Comparison of ENCODE assay signal across 2 cellular contexts in the genomic region with DNA sequence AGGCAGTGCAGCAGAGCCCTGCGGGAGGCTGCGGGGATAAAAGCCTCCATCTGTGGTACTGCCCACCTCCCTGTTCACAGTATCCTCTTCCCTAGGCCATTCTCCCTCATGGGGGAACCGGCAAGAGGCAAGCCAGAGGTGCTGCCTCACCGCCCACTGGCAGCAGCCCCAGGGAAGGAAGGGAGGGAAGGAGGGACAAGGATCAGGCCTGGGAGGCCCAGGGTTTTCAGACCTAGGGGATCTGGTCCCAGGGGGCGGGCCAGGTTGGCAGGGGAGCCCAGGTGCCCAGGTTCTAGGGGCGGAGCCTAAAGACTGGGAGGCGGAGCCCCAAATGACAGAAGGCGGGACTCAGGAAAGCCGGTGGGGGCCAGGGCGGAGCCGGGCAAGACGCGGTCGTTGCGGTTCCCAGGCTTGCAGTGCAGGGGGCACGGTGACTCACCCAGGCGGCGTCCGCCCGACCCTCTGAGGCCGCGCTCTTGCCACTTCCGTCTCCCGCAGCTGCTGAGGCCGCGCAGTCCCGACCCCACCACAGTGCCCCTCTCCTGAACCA.
TF ChIP-seq lines count a peak whose summit lies in the region.

No MANE protein-coding gene starts in this region.

TF ChIP-seq in SK-N-SH, 30 proteins besides CTCF, POLR2A, EP300 and RAD21 (continued from another document):
- TF ChIP-seq, protein P1, sequence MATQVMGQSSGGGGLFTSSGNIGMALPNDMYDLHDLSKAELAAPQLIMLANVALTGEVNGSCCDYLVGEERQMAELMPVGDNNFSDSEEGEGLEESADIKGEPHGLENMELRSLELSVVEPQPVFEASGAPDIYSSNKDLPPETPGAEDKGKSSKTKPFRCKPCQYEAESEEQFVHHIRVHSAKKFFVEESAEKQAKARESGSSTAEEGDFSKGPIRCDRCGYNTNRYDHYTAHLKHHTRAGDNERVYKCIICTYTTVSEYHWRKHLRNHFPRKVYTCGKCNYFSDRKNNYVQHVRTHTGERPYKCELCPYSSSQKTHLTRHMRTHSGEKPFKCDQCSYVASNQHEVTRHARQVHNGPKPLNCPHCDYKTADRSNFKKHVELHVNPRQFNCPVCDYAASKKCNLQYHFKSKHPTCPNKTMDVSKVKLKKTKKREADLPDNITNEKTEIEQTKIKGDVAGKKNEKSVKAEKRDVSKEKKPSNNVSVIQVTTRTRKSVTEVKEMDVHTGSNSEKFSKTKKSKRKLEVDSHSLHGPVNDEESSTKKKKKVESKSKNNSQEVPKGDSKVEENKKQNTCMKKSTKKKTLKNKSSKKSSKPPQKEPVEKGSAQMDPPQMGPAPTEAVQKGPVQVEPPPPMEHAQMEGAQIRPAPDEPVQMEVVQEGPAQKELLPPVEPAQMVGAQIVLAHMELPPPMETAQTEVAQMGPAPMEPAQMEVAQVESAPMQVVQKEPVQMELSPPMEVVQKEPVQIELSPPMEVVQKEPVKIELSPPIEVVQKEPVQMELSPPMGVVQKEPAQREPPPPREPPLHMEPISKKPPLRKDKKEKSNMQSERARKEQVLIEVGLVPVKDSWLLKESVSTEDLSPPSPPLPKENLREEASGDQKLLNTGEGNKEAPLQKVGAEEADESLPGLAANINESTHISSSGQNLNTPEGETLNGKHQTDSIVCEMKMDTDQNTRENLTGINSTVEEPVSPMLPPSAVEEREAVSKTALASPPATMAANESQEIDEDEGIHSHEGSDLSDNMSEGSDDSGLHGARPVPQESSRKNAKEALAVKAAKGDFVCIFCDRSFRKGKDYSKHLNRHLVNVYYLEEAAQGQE (IDR thresholded peaks at IDR 0.05; ENCODE audit: low read depth, low read length): no peak
- TF ChIP-seq RXRA (IDR thresholded peaks at IDR 0.05; ENCODE audit: borderline replicate concordance, low read depth) (no peak), GATA2 (CRISPR knock-in tag; IDR thresholded peaks at IDR 0.05) (no peak), TAF1 (IDR thresholded peaks at IDR 0.05; ENCODE audit: borderline replicate concordance, low read depth, low read length) (peak; percentile 64; the same call in 1 of the 2 replicates), YY1 (IDR thresholded peaks at IDR 0.05; ENCODE audit: low read depth) (no peak), RFX5 (IDR thresholded peaks at IDR 0.05; ENCODE audit: low read length) (no peak), SMC3 (IDR thresholded peaks at IDR 0.05; ENCODE audit: low read depth, low read length) (no peak), FOXJ3 (CRISPR knock-in tag; IDR thresholded peaks at IDR 0.05) (no peak), NRF1 (IDR thresholded peaks at IDR 0.05; ENCODE audit: low read depth, low read length) (peak; percentile 32; the same call in 1 of the 2 replicates), ELF1 (IDR thresholded peaks at IDR 0.05) (peak; percentile 82), FOXM1 (IDR thresholded peaks at IDR 0.05; ENCODE audit: low read depth) (no peak), NFIC (IDR thresholded peaks at IDR 0.05; ENCODE audit: borderline replicate concordance) (no peak), CHD2 (IDR thresholded peaks at IDR 0.05; ENCODE audit: low read length, partially characterized antibody) (no peak), FOSL2 (IDR thresholded peaks at IDR 0.05; ENCODE audit: borderline replicate concordance, low read depth) (peak; percentile 67; the same call in 1 of the 2 replicates), RCOR1 (IDR thresholded peaks at IDR 0.05; ENCODE audit: low read length) (no peak), MXI1 (IDR thresholded peaks at IDR 0.05; ENCODE audit: low read depth, low read length) (no peak), POLR2AphosphoS5 (IDR thresholded peaks at IDR 0.05; ENCODE audit: low read depth, low read length) (no peak), MEF2A (IDR thresholded peaks at IDR 0.05; ENCODE audit: borderline replicate concordance, low read depth) (no peak), TCF12 (IDR thresholded peaks at IDR 0.05) (0 out of 2 replicates have a peak, but pooled peaks have one; percentile 8), EZH2phosphoT487 (IDR thresholded peaks at IDR 0.05; ENCODE audit: borderline replicate concordance, low read depth) (no peak), GABPA (IDR thresholded peaks at IDR 0.05; ENCODE audit: low read depth) (no peak), TEAD4 (IDR thresholded peaks at IDR 0.05; ENCODE audit: borderline replicate concordance, insufficient read depth) (no peak)
- TF ChIP-seq, protein P2, sequence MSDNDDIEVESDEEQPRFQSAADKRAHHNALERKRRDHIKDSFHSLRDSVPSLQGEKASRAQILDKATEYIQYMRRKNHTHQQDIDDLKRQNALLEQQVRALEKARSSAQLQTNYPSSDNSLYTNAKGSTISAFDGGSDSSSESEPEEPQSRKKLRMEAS (IDR thresholded peaks at IDR 0.05; ENCODE audit: low read depth): no peak
- TF ChIP-seq, protein P3, sequence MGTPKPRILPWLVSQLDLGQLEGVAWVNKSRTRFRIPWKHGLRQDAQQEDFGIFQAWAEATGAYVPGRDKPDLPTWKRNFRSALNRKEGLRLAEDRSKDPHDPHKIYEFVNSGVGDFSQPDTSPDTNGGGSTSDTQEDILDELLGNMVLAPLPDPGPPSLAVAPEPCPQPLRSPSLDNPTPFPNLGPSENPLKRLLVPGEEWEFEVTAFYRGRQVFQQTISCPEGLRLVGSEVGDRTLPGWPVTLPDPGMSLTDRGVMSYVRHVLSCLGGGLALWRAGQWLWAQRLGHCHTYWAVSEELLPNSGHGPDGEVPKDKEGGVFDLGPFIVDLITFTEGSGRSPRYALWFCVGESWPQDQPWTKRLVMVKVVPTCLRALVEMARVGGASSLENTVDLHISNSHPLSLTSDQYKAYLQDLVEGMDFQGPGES (IDR thresholded peaks at IDR 0.05; ENCODE audit: low read depth, low read length): no peak
- TF ChIP-seq, protein P4, sequence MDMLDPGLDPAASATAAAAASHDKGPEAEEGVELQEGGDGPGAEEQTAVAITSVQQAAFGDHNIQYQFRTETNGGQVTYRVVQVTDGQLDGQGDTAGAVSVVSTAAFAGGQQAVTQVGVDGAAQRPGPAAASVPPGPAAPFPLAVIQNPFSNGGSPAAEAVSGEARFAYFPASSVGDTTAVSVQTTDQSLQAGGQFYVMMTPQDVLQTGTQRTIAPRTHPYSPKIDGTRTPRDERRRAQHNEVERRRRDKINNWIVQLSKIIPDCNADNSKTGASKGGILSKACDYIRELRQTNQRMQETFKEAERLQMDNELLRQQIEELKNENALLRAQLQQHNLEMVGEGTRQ (IDR thresholded peaks at IDR 0.05; ENCODE audit: borderline replicate concordance, low read depth, low read length): no peak
- TF ChIP-seq, protein P5, sequence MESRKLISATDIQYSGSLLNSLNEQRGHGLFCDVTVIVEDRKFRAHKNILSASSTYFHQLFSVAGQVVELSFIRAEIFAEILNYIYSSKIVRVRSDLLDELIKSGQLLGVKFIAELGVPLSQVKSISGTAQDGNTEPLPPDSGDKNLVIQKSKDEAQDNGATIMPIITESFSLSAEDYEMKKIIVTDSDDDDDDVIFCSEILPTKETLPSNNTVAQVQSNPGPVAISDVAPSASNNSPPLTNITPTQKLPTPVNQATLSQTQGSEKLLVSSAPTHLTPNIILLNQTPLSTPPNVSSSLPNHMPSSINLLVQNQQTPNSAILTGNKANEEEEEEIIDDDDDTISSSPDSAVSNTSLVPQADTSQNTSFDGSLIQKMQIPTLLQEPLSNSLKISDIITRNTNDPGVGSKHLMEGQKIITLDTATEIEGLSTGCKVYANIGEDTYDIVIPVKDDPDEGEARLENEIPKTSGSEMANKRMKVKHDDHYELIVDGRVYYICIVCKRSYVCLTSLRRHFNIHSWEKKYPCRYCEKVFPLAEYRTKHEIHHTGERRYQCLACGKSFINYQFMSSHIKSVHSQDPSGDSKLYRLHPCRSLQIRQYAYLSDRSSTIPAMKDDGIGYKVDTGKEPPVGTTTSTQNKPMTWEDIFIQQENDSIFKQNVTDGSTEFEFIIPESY (IDR thresholded peaks at IDR 0.05; ENCODE audit: borderline replicate concordance, low read depth): no peak

TF ChIP-seq in SK-N-SH treated with all-trans-retinoic acid at 6 μM for 48 hours, 23 proteins besides CTCF, POLR2A, EP300 and RAD21 (continued from another document):
- TF ChIP-seq PPARA (CRISPR knock-in tag; IDR thresholded peaks at IDR 0.05; ENCODE audit: borderline replicate concordance): no peak
- TF ChIP-seq ISL1 (CRISPR knock-in tag; IDR thresholded peaks at IDR 0.05): no peak
- no peak for TF ChIP-seq ZNF70 (CRISPR knock-in tag; IDR thresholded peaks at IDR 0.05)
- TF ChIP-seq ZNF8 (CRISPR knock-in tag; IDR thresholded peaks at IDR 0.05): no peak
- TF ChIP-seq, protein P6, sequence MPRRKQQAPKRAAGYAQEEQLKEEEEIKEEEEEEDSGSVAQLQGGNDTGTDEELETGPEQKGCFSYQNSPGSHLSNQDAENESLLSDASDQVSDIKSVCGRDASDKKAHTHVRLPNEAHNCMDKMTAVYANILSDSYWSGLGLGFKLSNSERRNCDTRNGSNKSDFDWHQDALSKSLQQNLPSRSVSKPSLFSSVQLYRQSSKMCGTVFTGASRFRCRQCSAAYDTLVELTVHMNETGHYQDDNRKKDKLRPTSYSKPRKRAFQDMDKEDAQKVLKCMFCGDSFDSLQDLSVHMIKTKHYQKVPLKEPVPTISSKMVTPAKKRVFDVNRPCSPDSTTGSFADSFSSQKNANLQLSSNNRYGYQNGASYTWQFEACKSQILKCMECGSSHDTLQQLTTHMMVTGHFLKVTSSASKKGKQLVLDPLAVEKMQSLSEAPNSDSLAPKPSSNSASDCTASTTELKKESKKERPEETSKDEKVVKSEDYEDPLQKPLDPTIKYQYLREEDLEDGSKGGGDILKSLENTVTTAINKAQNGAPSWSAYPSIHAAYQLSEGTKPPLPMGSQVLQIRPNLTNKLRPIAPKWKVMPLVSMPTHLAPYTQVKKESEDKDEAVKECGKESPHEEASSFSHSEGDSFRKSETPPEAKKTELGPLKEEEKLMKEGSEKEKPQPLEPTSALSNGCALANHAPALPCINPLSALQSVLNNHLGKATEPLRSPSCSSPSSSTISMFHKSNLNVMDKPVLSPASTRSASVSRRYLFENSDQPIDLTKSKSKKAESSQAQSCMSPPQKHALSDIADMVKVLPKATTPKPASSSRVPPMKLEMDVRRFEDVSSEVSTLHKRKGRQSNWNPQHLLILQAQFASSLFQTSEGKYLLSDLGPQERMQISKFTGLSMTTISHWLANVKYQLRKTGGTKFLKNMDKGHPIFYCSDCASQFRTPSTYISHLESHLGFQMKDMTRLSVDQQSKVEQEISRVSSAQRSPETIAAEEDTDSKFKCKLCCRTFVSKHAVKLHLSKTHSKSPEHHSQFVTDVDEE (CRISPR knock-in tag; IDR thresholded peaks at IDR 0.05): no peak
